In the genomic region with DNA sequence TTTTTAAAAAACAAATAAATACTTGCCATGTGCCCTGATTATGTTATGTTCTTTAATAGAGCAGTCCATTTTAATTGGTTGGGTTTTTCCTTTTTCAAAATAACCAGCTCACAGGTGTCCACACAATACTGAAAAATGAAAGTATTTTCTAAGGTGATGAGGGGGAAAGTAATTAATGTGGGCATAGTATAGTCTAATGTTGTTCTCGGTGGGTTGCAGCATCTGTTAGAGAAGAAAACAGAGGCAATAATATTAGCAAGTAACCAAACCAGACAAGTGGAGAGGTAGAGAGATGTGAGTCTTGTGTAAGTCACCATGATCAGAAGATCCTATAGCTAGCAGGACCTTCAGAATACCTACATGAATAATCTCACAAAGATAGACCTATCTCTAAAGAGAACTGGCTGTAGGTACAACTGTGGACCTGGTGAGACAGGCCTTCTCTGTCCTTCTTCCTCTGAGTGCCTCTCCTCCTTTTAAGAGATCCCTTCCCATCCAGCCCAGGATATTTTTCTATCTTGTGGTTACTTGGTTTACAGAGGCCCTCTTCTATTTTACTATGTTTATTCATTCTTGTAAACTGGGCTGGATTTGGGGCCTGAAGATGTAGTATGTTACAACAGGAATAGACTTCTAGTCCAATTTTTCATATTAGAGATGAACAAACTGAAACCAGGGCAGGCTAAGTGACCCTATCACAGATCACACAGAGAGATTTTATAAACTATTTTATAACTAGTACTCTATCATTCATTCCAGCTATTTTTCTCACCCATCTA, we compare ENCODE assay signal across 28 cellular contexts.
"Had no signal": no experiment of that assay in that cellular context is flagged by ENCODE, and none has a peak within 500 bp of the region (broad histone marks: within the 10 kb centered on the region; RNA-seq: fewer than 3 reads in every experiment).

No MANE protein-coding gene starts in this region.

- H3K27me3 ChIP-seq: ascending aorta, cardiac muscle cell, dorsolateral prefrontal cortex, right lobe of liver, testis had no signal

- DNase-seq: activated CD4-positive, alpha-beta memory T cell treated with anti-CD3 and anti-CD28 coated beads, Interleukin-2, amount 10 ng/mL, durations not matched to agents 7 days and 5 days; activated CD4-positive, alpha-beta T cell treated with anti-CD3 and anti-CD28 coated beads, Interleukin-2, amount 10 ng/mL, durations not matched to agents 24 days and 14 days; activated CD4-positive, CD25-positive, alpha-beta regulatory T cell treated with anti-CD3 and anti-CD28 coated beads, Interleukin-2, amount 50 U/mL, for 72 hours; activated CD8-positive, alpha-beta memory T cell treated with anti-CD3 and anti-CD28 coated beads, Interleukin-2, amount 50 U/mL, for 48 hours; activated gamma-delta T cell; activated naive CD4-positive, alpha-beta T cell treated with anti-CD3 and anti-CD28 coated beads, Interleukin-2, amount 10 ng/mL, durations not matched to agents 7 days and 5 days; activated naive CD8-positive, alpha-beta T cell treated with anti-CD3 and anti-CD28 coated beads, Interleukin-2, amount 10 ng/mL, durations not matched to agents 7 days and 5 days; activated T-cell treated with anti-CD3 and anti-CD28 coated beads, Interleukin-2, amount 50 U/mL, for 24 hours; cerebellar nuclear complex; dorsolateral prefrontal cortex; effector memory CD4-positive, alpha-beta T cell; erythroblast; foreskin fibroblast; head of caudate nucleus; hypothalamus; lower lobe of right lung; mesendoderm; mucosa of descending colon; right lobe of liver; stimulated activated CD4-positive, alpha-beta T cell treated with anti-CD3 and anti-CD28 coated beads, Interleukin-2, amount 100 ng/mL, for 48 hours; stimulated activated naive CD8-positive, alpha-beta T cell treated with anti-CD3 and anti-CD28 coated beads, Interleukin-15, Interleukin-2, amounts not matched to agents 100 U/mL and 50 U/mL, for 24 hours; T-helper 2 cell; testis; trophoblast cell had no signal

- H3K4me1 ChIP-seq: ascending aorta, lower lobe of right lung, right lobe of liver, testis had no signal

- H3K27ac ChIP-seq: ascending aorta, cardiac muscle cell, coronary artery, dorsolateral prefrontal cortex, lower lobe of right lung, right lobe of liver, testis had no signal

- ATAC-seq: left lobe of liver; lower lobe of right lung; mucosa of descending colon; right lobe of liver; stimulated activated naive CD8-positive, alpha-beta T cell treated with anti-CD3 and anti-CD28 coated beads, Interleukin-15, Interleukin-2, amounts not matched to agents 100 U/mL and 50 U/mL, for 24 hours had no signal

- H3K36me3 ChIP-seq: ascending aorta, cardiac muscle cell, lower lobe of right lung, right lobe of liver had no signal

- H3K9me3 ChIP-seq: ascending aorta, lower lobe of right lung, right lobe of liver, testis had no signal

- H3K4me3 ChIP-seq: ascending aorta, cardiac muscle cell, coronary artery, dorsolateral prefrontal cortex, lower lobe of right lung, mucosa of descending colon, right lobe of liver, testis had no signal
